20 cellular contexts compared by ENCODE assay signal in the genomic region with DNA sequence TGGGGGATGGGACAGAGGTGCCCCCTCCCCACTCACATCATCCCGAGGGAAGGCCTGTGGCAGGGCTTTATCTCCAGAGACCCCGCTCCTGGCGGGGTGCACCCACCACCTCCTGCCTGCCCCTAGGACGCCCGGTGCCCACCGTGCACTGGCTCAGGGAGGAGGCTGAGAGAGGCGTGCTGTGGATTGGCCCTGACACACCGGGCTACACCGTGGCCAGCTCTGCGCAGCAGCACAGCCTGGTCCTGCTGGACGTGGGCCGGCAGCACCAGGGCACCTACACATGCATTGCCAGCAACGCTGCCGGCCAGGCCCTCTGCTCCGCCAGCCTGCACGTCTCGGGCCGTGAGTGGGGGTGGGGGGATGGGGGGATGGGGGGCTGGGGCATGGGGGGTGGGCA.
A peak's percentile ranks its signal among the peaks of the same experiment; 100 is the strongest.
DNase-seq lines count a peak whose midpoint lies in the region; ATAC-seq and TF ChIP-seq lines count a peak whose summit lies in the region.
"Had no signal": no experiment of that assay in that cellular context is flagged by ENCODE, and none has a peak within 500 bp of the region (broad histone marks: within the 10 kb centered on the region; RNA-seq: fewer than 3 reads in every experiment).

No MANE protein-coding gene starts in this region.

- H3K36me3 ChIP-seq in left ventricle myocardium inferior, result peaks cover 75% of the 10 kb centered on the region
- no peaks in the 10 kb centered on the region for H3K36me3 ChIP-seq in osteoblast (ENCODE audit: insufficient read depth, low read length)
- H3K36me3 ChIP-seq in upper lobe of left lung, result peaks cover 0 to 62% (median 32%) of the 10 kb centered on the region in 4 donors
- no peaks in the 10 kb centered on the region for H3K36me3 ChIP-seq in brain microvascular endothelial cell (replicated peaks)
- H3K36me3 ChIP-seq in WERI-Rb-1, result no peaks in the 10 kb centered on the region

- intact Hi-C loops in left ventricle myocardium superior (cut with micrococcal nuclease) (no loop called here), left ventricle myocardium inferior (cut with micrococcal nuclease) (no loop called here)

- H3K9me3 ChIP-seq in left ventricle myocardium inferior (replicated peaks) (no peaks in the 10 kb centered on the region), osteoblast (ENCODE audit: low read depth, low read length) (no peaks in the 10 kb centered on the region), upper lobe of left lung (no peaks in the 10 kb centered on the region), WERI-Rb-1 (ENCODE audit: severe bottlenecking) (no peaks in the 10 kb centered on the region)

- H2AFZ ChIP-seq in osteoblast (ENCODE audit: low read length), result no peak overlapping the region

- in situ Hi-C loops in brain microvascular endothelial cell (cut with HindIII; ENCODE audit: low pct_ligation_motif_present, low sequenced_read_pairs), result no loop called here

- no peak overlapping the region for H3K4me3 Mint-ChIP-seq in glutamatergic neuron (ENCODE audit: unreplicated experiment)
- H3K4me3 Mint-ChIP-seq: CD8-positive, alpha-beta memory T cell; HFFc6 had no signal

- H3K4me2 ChIP-seq in osteoblast (ENCODE audit: insufficient read depth, low read length), result no peak overlapping the region

- no peaks in the 10 kb centered on the region for H3K9me3 Mint-ChIP-seq in glutamatergic neuron (ENCODE audit: unreplicated experiment)
- H3K9me3 Mint-ChIP-seq: CD8-positive, alpha-beta memory T cell had no signal

- TF ChIP-seq POLR2A in upper lobe of left lung (IDR thresholded peaks at IDR 0.05), result no peak

- H3K27ac ChIP-seq in left ventricle myocardium inferior (replicated peaks) (no peak overlapping the region), osteoblast (ENCODE audit: low read depth, low read length) (no peak overlapping the region), upper lobe of left lung (no peak overlapping the region), brain microvascular endothelial cell (no peak overlapping the region), WERI-Rb-1 (no peak overlapping the region)

- no peaks in the 10 kb centered on the region for H3K36me3 Mint-ChIP-seq in glutamatergic neuron (ENCODE audit: unreplicated experiment)

- H3K4me3 ChIP-seq in left ventricle myocardium inferior (no peak overlapping the region), osteoblast (ENCODE audit: insufficient read depth, low read length) (no peak overlapping the region), upper lobe of left lung (no peak overlapping the region), brain microvascular endothelial cell (ENCODE audit: low read depth, low read length) (no peak overlapping the region), WERI-Rb-1 (ENCODE audit: low read depth, low read length) (no peak overlapping the region)

- H3K27ac Mint-ChIP-seq in glutamatergic neuron (ENCODE audit: unreplicated experiment), result no peak overlapping the region
- H3K27ac Mint-ChIP-seq: CD8-positive, alpha-beta memory T cell; HFFc6 had no signal

- no peak for ATAC-seq in left ventricle myocardium superior
- no peak for ATAC-seq in upper lobe of left lung (ENCODE audit: low FRiP score in 2 of 2)
- ATAC-seq in GM18868 (IDR thresholded peaks at IDR 0.05; ENCODE audit: unreplicated experiment), result no peak

- no peak for TF ChIP-seq EP300 in upper lobe of left lung (IDR thresholded peaks at IDR 0.05)

- 96% methylated on average over 11 of the region's 18 CpGs; no CpG with 5 or more reads in 1 of the 2 donors for WGBS in upper lobe of left lung, 2 donors

- no peaks in the 10 kb centered on the region for H3K4me1 Mint-ChIP-seq in glutamatergic neuron (ENCODE audit: low read depth, unreplicated experiment)
- H3K4me1 Mint-ChIP-seq: CD8-positive, alpha-beta memory T cell had no signal

- DNase-seq in left ventricle myocardium superior (peak; percentile 13), left ventricle myocardium inferior (no peak), glutamatergic neuron (peak; percentile 12), osteoblast (ENCODE audit: insufficient read length, low spot score, missing footprints) (peak; percentile 57), upper lobe of left lung (peak; percentile 16 to 70), brain microvascular endothelial cell (no peak), WERI-Rb-1 (no peak)
- DNase-seq: C1 segment of cervical spinal cord, H7, HFFc6, MM.1S, NCI-H1092, NCI-H146, NCI-H2029 treated with DMSO at 0.1 percent for 48 hours, NCI-H2171, NCI-H446 treated with DMSO at 0.1 percent for 48 hours, NCI-H69, SHP77 treated with DMSO at 0.1 percent for 48 hours had no signal

- H4K20me1 ChIP-seq in osteoblast (ENCODE audit: insufficient read depth, low read length), result no peaks in the 10 kb centered on the region

- H3K27me3 Mint-ChIP-seq in glutamatergic neuron (ENCODE audit: unreplicated experiment), result no peaks in the 10 kb centered on the region
- H3K27me3 Mint-ChIP-seq: CD8-positive, alpha-beta memory T cell had no signal

- no peak for TF ChIP-seq CTCF in left ventricle myocardium inferior (IDR thresholded peaks at IDR 0.05; ENCODE audit: borderline replicate concordance)
- TF ChIP-seq CTCF in glutamatergic neuron (IDR thresholded peaks at IDR 0.05; ENCODE audit: partially characterized antibody, unreplicated experiment), result no peak
- TF ChIP-seq CTCF in osteoblast (IDR thresholded peaks at IDR 0.05; ENCODE audit: extremely low read depth, low read depth, low read length), result no peak
- no peak for TF ChIP-seq CTCF in upper lobe of left lung (IDR thresholded peaks at IDR 0.05)
- no peak for TF ChIP-seq CTCF in brain microvascular endothelial cell (IDR thresholded peaks at IDR 0.05; ENCODE audit: low read depth, low read length, missing control alignments)
- TF ChIP-seq CTCF in WERI-Rb-1 (IDR thresholded peaks at IDR 0.05; ENCODE audit: low read depth, low read length), result no peak

- H3K79me2 ChIP-seq in osteoblast (ENCODE audit: insufficient read depth, low read length), result no peaks in the 10 kb centered on the region

- H3K4me1 ChIP-seq in left ventricle myocardium inferior (peaks cover 8% of the 10 kb centered on the region), osteoblast (ENCODE audit: insufficient read depth, low read length) (no peaks in the 10 kb centered on the region), upper lobe of left lung (no peaks in the 10 kb centered on the region)

- H3K27me3 ChIP-seq in left ventricle myocardium inferior (ENCODE audit: low read depth) (no peaks in the 10 kb centered on the region), osteoblast (ENCODE audit: insufficient read depth, low read length) (no peaks in the 10 kb centered on the region), upper lobe of left lung (no peaks in the 10 kb centered on the region), brain microvascular endothelial cell (replicated peaks) (no peaks in the 10 kb centered on the region), WERI-Rb-1 (ENCODE audit: insufficient read depth, low read depth, severe bottlenecking) (no peaks in the 10 kb centered on the region)

Comparison
In these comparisons a context has a peak if more than half of its experiments do, and no peak if none do; other contexts are left out.
1. DNase-seq: peak in left ventricle myocardium superior (single experiment), glutamatergic neuron (single experiment), osteoblast (single experiment) and upper lobe of left lung (2 of 2); none in left ventricle myocardium inferior (single experiment), brain microvascular endothelial cell (single experiment) and WERI-Rb-1 (single experiment).